ENCODE assay signal across 29 cellular contexts in the genomic region with DNA sequence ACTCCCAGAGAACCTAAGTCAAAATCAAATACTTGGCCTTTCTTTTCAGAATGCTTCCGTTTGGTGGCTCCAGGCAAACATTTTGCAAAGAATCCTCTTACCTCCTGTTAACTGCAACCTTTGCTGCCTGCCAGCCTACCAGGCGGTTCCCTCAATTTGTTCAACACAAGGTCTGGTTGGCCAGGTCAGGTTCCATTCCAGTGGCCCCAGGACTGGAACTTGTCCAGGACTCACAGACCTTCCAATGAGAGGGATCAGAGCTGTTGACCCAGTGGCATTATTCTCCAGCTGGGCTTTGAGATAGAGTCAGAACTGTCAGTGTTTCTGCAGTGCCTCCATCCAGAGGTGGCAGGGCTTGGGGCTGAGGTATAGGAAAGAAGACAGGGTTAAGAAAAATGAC.
"Had no signal": no experiment of that assay in that cellular context is flagged by ENCODE, and none has a peak within 500 bp of the region (broad histone marks: within the 10 kb centered on the region; RNA-seq: fewer than 3 reads in every experiment).

No MANE protein-coding gene starts in this region.

- DNase-seq: activated CD4-positive, alpha-beta memory T cell treated with anti-CD3 and anti-CD28 coated beads, Interleukin-2, amount 10 ng/mL, durations not matched to agents 7 days and 5 days; activated CD4-positive, alpha-beta T cell treated with anti-CD3 and anti-CD28 coated beads for 36 hours; activated CD4-positive, alpha-beta T cell treated with anti-CD3 and anti-CD28 coated beads, Interleukin-2, amount 10 ng/mL, durations not matched to agents 7 days and 5 days; activated CD4-positive, alpha-beta T cell treated with anti-CD3 and anti-CD28 coated beads, Interleukin-2, amount 50 U/mL, for 4 hours; activated CD4-positive, CD25-positive, alpha-beta regulatory T cell; activated CD4-positive, CD25-positive, alpha-beta regulatory T cell treated with anti-CD3 and anti-CD28 coated beads, Interleukin-2, amount 50 U/mL, for 72 hours; activated CD8-positive, alpha-beta memory T cell treated with anti-CD3 and anti-CD28 coated beads, Interleukin-2, amount 50 U/mL, for 48 hours; activated gamma-delta T cell; activated naive CD4-positive, alpha-beta T cell; activated naive CD4-positive, alpha-beta T cell treated with anti-CD3 and anti-CD28 coated beads, Interleukin-2, amount 10 ng/mL, durations not matched to agents 7 days and 5 days; activated naive CD8-positive, alpha-beta T cell treated with anti-CD3 and anti-CD28 coated beads, Interleukin-2, amount 10 ng/mL, durations not matched to agents 7 days and 5 days; activated T-cell treated with anti-CD3 and anti-CD28 coated beads for 4 hours; activated T-cell treated with anti-CD3 and anti-CD28 coated beads, Interleukin-2, amount 50 U/mL, for 24 hours; activated T-cell treated with anti-CD3 and anti-CD28 coated beads, Interleukin-2, amount 50 U/mL, for 72 hours; brain microvascular endothelial cell; cortex of kidney; dermis blood vessel endothelial cell; effector CD8-positive, alpha-beta T cell; esophagus squamous epithelium; foreskin melanocyte; heart right ventricle; T-helper 2 cell had no signal

- H3K4me3 ChIP-seq: esophagus squamous epithelium, gastroesophageal sphincter, heart right ventricle had no signal

- H3K9me3 ChIP-seq: esophagus squamous epithelium had no signal

- H3K4me1 ChIP-seq: esophagus squamous epithelium, gastroesophageal sphincter, heart right ventricle had no signal

- FAIRE-seq: astrocyte, bronchial epithelial cell, colon, endometrium, endothelial cell of umbilical vein had no signal

- H3K27me3 ChIP-seq: brain microvascular endothelial cell, esophagus squamous epithelium had no signal

- H3K27ac ChIP-seq: brain microvascular endothelial cell, epithelial cell of prostate, esophagus squamous epithelium, gastroesophageal sphincter, heart right ventricle had no signal

- H3K36me3 ChIP-seq: brain microvascular endothelial cell, esophagus squamous epithelium, gastroesophageal sphincter, heart right ventricle had no signal
